In the genomic region with DNA sequence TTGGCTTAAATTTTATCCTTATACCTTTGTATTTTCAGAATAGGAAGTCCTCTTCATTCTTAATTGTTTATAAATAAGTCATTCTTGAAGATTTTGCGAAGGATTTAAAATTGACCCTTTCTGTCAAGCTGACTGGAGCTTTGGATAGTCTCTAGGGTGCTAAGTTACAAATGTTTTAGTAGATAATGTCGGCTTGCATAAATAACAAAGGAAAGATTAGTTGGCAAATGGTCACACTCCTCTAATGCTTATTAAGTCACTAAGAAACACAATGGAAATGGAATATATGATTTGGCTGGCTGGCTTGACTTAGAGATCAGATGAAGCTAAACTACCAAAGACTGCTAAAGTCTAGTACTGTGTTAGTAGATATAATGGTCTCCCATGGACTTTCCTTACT, we compare ENCODE assay signal across 21 cellular contexts. TPM values are rescaled to one million over a fixed set of nuclear protein-coding genes. Genes with fewer than 3 reads are reported as not detected.
DNase-seq lines count a peak whose midpoint lies in the region; ATAC-seq and TF ChIP-seq lines count a peak whose summit lies in the region.
"Had no signal": no experiment of that assay in that cellular context is flagged by ENCODE, and none has a peak within 500 bp of the region (broad histone marks: within the 10 kb centered on the region; RNA-seq: fewer than 3 reads in every experiment).

No MANE protein-coding gene starts in this region.

- H3K27ac Mint-ChIP-seq in nephron progenitor cell, result peak overlapping the region; percentile 74
- H3K27ac Mint-ChIP-seq: GM23338 had no signal

- H3K79me2 ChIP-seq in DOHH2 (ENCODE audit: control insufficient read depth, low read length) (no peaks in the 10 kb centered on the region), OCI-LY1 (ENCODE audit: insufficient read depth, low read length) (no peaks in the 10 kb centered on the region)

- TF ChIP-seq CTCF in A673 (conservative IDR thresholded peaks at IDR 0.05; ENCODE audit: low read depth, low read length) (no peak), DOHH2 (IDR thresholded peaks at IDR 0.05; ENCODE audit: low read depth, low read length, poor library complexity, severe bottlenecking) (no peak), OCI-LY1 (IDR thresholded peaks at IDR 0.05; ENCODE audit: low read length) (no peak), nephron progenitor cell (IDR thresholded peaks at IDR 0.05) (no peak), GM10266 (IDR thresholded peaks at IDR 0.05; ENCODE audit: control insufficient read depth, insufficient read depth, low read depth, missing control alignments) (no peak)

- H3K27ac ChIP-seq in A673 (ENCODE audit: low read depth, low read length, poor library complexity, severe bottlenecking) (no peak overlapping the region), DOHH2 (ENCODE audit: low read depth, low read length) (peak overlapping the region; percentile 68), OCI-LY1 (ENCODE audit: low read depth, low read length, poor library complexity, severe bottlenecking) (peak overlapping the region; percentile 82)

- H4K20me1 ChIP-seq in DOHH2 (ENCODE audit: control insufficient read depth, insufficient read depth, low read depth, low read length) (no peaks in the 10 kb centered on the region), OCI-LY1 (ENCODE audit: insufficient read depth, low read length) (no peaks in the 10 kb centered on the region)

- H3K4me3 Mint-ChIP-seq in nephron progenitor cell, result no peak overlapping the region
- H3K4me3 Mint-ChIP-seq: CD4-positive, CD25-positive, alpha-beta regulatory T cell; GM23338 had no signal

- H2AFZ ChIP-seq in OCI-LY1 (ENCODE audit: low read length), result no peak overlapping the region
- H2AFZ ChIP-seq: GM23338 had no signal

- POLR2A ChIA-PET in A673 (lab: Charles Lee; ENCODE audit: low non-redundant PET), result no interaction called here

- H3K4me2 ChIP-seq in DOHH2 (ENCODE audit: low read length) (peak overlapping the region; percentile 63), OCI-LY1 (ENCODE audit: low read length) (no peak overlapping the region; the same call in 1 of the 2 replicates)
- H3K4me2 ChIP-seq: GM23338 had no signal

- H3K36me3 ChIP-seq in A673 (ENCODE audit: insufficient read depth, low read length, poor library complexity, severe bottlenecking) (peaks cover 84% of the 10 kb centered on the region), DOHH2 (ENCODE audit: control insufficient read depth, low read length) (peaks cover 73% of the 10 kb centered on the region), OCI-LY1 (ENCODE audit: insufficient read depth, low read length) (peaks cover 85% of the 10 kb centered on the region)

- H3F3A ChIP-seq in DOHH2 (ENCODE audit: control insufficient read depth, insufficient read depth) (peaks cover 16% of the 10 kb centered on the region; the same call in 1 of the 2 replicates), OCI-LY1 (ENCODE audit: insufficient read depth, low read length) (no peaks in the 10 kb centered on the region)

- H3K27me3 Mint-ChIP-seq in nephron progenitor cell (ENCODE audit: low read depth, poor library complexity), result no peaks in the 10 kb centered on the region
- H3K27me3 Mint-ChIP-seq: CD4-positive, CD25-positive, alpha-beta regulatory T cell had no signal

- H3K9ac ChIP-seq in OCI-LY1 (ENCODE audit: low read length), result no peak overlapping the region

- no peaks in the 10 kb centered on the region for H3K4me1 Mint-ChIP-seq in nephron progenitor cell

- no peaks in the 10 kb centered on the region for H3K9me2 ChIP-seq in DOHH2 (replicated peaks; ENCODE audit: control insufficient read depth, low read length)
- H3K9me2 ChIP-seq in OCI-LY1 (ENCODE audit: low read depth, low read length), result no peaks in the 10 kb centered on the region

- BruUV-seq in A673 (replicated peaks; lab: Mats Ljungman, UMichigan), result no TSS peak

- H3K9me3 Mint-ChIP-seq in nephron progenitor cell, result peaks cover 17% of the 10 kb centered on the region

- H3K27me3 ChIP-seq in A673 (replicated peaks; ENCODE audit: insufficient read depth, low read depth, low read length, poor library complexity), result no peaks in the 10 kb centered on the region
- H3K27me3 ChIP-seq in DOHH2 (ENCODE audit: control insufficient read depth, low read length), result no peaks in the 10 kb centered on the region
- H3K27me3 ChIP-seq in OCI-LY1 (ENCODE audit: insufficient read depth, low read length), result no peaks in the 10 kb centered on the region
- H3K27me3 ChIP-seq: BE2C had no signal

- H3K36me3 Mint-ChIP-seq in nephron progenitor cell (ENCODE audit: low read depth), result peaks cover 88% of the 10 kb centered on the region

- no peaks in the 10 kb centered on the region for H3K9me3 ChIP-seq in A673 (ENCODE audit: low read depth, low read length, poor library complexity, severe bottlenecking)
- H3K9me3 ChIP-seq in DOHH2 (ENCODE audit: control insufficient read depth, insufficient read depth, low read length), result no peaks in the 10 kb centered on the region
- H3K9me3 ChIP-seq in OCI-LY1 (ENCODE audit: low read length), result no peaks in the 10 kb centered on the region
- H3K9me3 ChIP-seq: BE2C had no signal

- intact Hi-C loops in A673 (cut with micrococcal nuclease; ENCODE audit: unreplicated experiment), result no loop called here

- no peaks in the 10 kb centered on the region for H3K4me1 ChIP-seq in A673 (ENCODE audit: insufficient read depth, low read length, poor library complexity, severe bottlenecking)
- peaks cover 31% of the 10 kb centered on the region for H3K4me1 ChIP-seq in DOHH2 (ENCODE audit: control insufficient read depth, low read length)
- peaks cover 24% of the 10 kb centered on the region for H3K4me1 ChIP-seq in OCI-LY1 (ENCODE audit: insufficient read depth, low read length, severe bottlenecking)
- H3K4me1 ChIP-seq: BE2C, Caco-2 had no signal

- DNase-seq in A673 (ENCODE audit: low spot score) (peak; percentile 13), nephron progenitor cell (no peak), OCI-M2 (lab: John Stamatoyannopoulos, UW; ENCODE audit: unreplicated experiment) (no peak), GM10266 (ENCODE audit: extremely low spot score) (no peak)
- DNase-seq: ACHN; BE2C; C1 segment of cervical spinal cord; Caco-2; CD4-positive, CD25-positive, alpha-beta regulatory T cell; DMS153; DMS79; GF-D8; HCEC 1CT; KG1 had no signal

- ATAC-seq in HG02678 (IDR thresholded peaks at IDR 0.05; ENCODE audit: unreplicated experiment) (no peak), GM18858 (IDR thresholded peaks at IDR 0.05; ENCODE audit: unreplicated experiment) (no peak)
- ATAC-seq: GM23338 had no signal

- H3K4me3 ChIP-seq in A673 (ENCODE audit: low read depth, low read length, poor library complexity, severe bottlenecking), result no peak overlapping the region
- peak overlapping the region; percentile 48; the same call in 1 of the 2 replicates for H3K4me3 ChIP-seq in DOHH2 (ENCODE audit: low read length)
- H3K4me3 ChIP-seq in OCI-LY1 (ENCODE audit: low read depth, low read length, poor library complexity, severe bottlenecking), result no peak overlapping the region
- H3K4me3 ChIP-seq: GM23338 had no signal

- CTCF ChIA-PET in A673 (lab: Charles Lee), result no interaction called here

RNA-seq across cellular contexts. Expression of a gene that starts 40.6 kb away (rescaled TPM):
- 117 and 123 TPM in 2 replicates for total RNA-seq in A673 (2021)

RNA-seq across cellular contexts. Expression of a gene that starts 54.8 kb away (rescaled TPM):
- 0.37 and 0.39 TPM in 2 replicates for total RNA-seq in A673 (2021)
- total RNA-seq: A172; CD4-positive, CD25-positive, alpha-beta regulatory T cell; GM23338; HT-29 had no signal
